Comparison of ENCODE assay signal across 8 cellular contexts in the genomic region with DNA sequence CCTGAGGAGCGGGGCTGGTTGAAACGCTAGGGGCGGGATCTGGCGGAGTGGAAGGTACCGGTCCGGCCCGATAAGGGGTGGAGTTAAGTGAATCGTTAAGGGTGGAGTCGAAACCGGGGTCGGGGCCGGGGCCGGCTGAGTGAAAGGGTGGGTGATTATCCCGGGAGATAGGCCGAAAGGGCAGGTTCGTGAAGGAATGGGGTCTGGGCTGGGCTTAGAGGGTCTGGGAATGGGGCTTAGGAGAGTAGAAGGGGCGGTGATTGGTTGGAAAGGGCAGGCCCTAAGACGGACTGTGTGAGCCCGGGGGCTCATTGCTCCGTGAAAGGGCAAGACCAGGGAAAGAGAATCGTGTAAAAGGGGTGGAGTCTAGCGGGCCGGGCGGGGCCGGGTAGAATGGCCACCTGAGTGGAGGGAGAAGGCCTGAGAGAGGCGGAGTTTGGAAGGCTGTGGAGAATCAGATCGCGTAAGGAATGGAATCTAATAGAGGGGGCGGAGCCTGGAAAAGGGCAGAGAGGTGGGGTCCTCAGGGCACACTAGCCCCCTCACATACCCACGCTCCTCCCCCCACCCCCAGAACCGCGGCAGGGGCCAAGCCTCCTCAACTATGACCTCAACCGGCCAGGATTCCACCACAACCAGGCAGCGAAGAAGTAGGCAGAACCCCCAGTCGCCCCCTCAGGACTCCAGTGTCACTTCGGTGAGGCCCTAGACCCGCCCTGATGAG. TPM values are rescaled to one million over a fixed set of nuclear protein-coding genes. Genes with fewer than 3 reads are reported as not detected.
DNase-seq lines count a peak whose midpoint lies in the region; ATAC-seq and FAIRE-seq lines count a peak whose summit lies in the region.

No MANE protein-coding gene starts in this region.

- DNase-seq in CD4-positive, CD25-positive, alpha-beta regulatory T cell = peak in 2 of 3 donors; percentile 64 to 75
- DNase-seq in GM19239 (ENCODE audit: insufficient read length, low spot score) = peak; percentile 35
- peak; percentile 86 for DNase-seq in NCI-H460 (ENCODE audit: extremely low read depth, low read depth)
- peak; percentile 68 for DNase-seq in activated CD4-positive, alpha-beta T cell treated with anti-CD3 and anti-CD28 coated beads, Interleukin-2, amount 10 ng/mL, durations not matched to agents 7 days and 5 days
- DNase-seq in medulla oblongata (ENCODE audit: extremely low spot score) = peak; percentile 49
- peak; percentile 20 for DNase-seq in stimulated activated CD8-positive, alpha-beta memory T cell treated with anti-CD3 and anti-CD28 coated beads, Interleukin-15, amount 100 ng/mL, for 24 hours (ENCODE audit: low read depth)

- H3K9me3 Mint-ChIP-seq in CD4-positive, CD25-positive, alpha-beta regulatory T cell = no peaks in the 10 kb centered on the region
- no peaks in the 10 kb centered on the region for H3K9me3 Mint-ChIP-seq in activated CD4-positive, alpha-beta T cell treated with anti-CD3 and anti-CD28 coated beads, Interleukin-2, amount 10 ng/mL, durations not matched to agents 7 days and 5 days

- H3K27me3 ChIP-seq in CD4-positive, CD25-positive, alpha-beta regulatory T cell (ENCODE audit: control insufficient read depth, insufficient read depth, low read length) = no peaks in the 10 kb centered on the region
- H3K27me3 ChIP-seq in ectodermal cell (ENCODE audit: control insufficient read depth, insufficient read depth, low read length, poor library complexity, severe bottlenecking) = no peaks in the 10 kb centered on the region

- no peaks in the 10 kb centered on the region for H3K36me3 ChIP-seq in CD4-positive, CD25-positive, alpha-beta regulatory T cell (ENCODE audit: control insufficient read depth, insufficient read depth, low read length)
- H3K36me3 ChIP-seq in ectodermal cell (ENCODE audit: control insufficient read depth, insufficient read depth, low read length) = no peaks in the 10 kb centered on the region

- peak; percentile 64 for FAIRE-seq in GM19239 (lab: Jason Lieb, UNC)

- H3K4me1 ChIP-seq in CD4-positive, CD25-positive, alpha-beta regulatory T cell (ENCODE audit: control insufficient read depth, insufficient read depth, low read length, poor library complexity, severe bottlenecking) = no peaks in the 10 kb centered on the region
- H3K4me1 ChIP-seq in ectodermal cell (ENCODE audit: control insufficient read depth, insufficient read depth, low read length) = no peaks in the 10 kb centered on the region

- peaks cover 3 to 11% (median 7%) of the 10 kb centered on the region in 4 donors for H3K4me1 Mint-ChIP-seq in CD4-positive, CD25-positive, alpha-beta regulatory T cell
- H3K4me1 Mint-ChIP-seq in activated CD4-positive, alpha-beta T cell treated with anti-CD3 and anti-CD28 coated beads, Interleukin-2, amount 10 ng/mL, durations not matched to agents 7 days and 5 days = peaks cover 30% of the 10 kb centered on the region

- H3K4me3 Mint-ChIP-seq in CD4-positive, CD25-positive, alpha-beta regulatory T cell = peak overlapping the region; percentile 91 to 98 (median 95)
- H3K4me3 Mint-ChIP-seq in activated CD4-positive, alpha-beta T cell treated with anti-CD3 and anti-CD28 coated beads, Interleukin-2, amount 10 ng/mL, durations not matched to agents 7 days and 5 days = peak overlapping the region; percentile 87

- CTCF ChIA-PET in activated CD4-positive, alpha-beta T cell treated with anti-CD3 and anti-CD28 coated beads, Interleukin-2, amount 10 ng/mL, durations not matched to agents 7 days and 5 days (lab: Charles Lee) = no interaction called here

- peaks cover 5% of the 10 kb centered on the region for H3K36me3 Mint-ChIP-seq in CD4-positive, CD25-positive, alpha-beta regulatory T cell
- peaks cover 18% of the 10 kb centered on the region for H3K36me3 Mint-ChIP-seq in activated CD4-positive, alpha-beta T cell treated with anti-CD3 and anti-CD28 coated beads, Interleukin-2, amount 10 ng/mL, durations not matched to agents 7 days and 5 days (ENCODE audit: low read depth)

- peak overlapping the region; percentile 61 for H3K4me3 ChIP-seq in CD4-positive, CD25-positive, alpha-beta regulatory T cell (ENCODE audit: low read depth, low read length)
- H3K4me3 ChIP-seq in ectodermal cell (ENCODE audit: insufficient read depth, low read depth, low read length) = peak overlapping the region; percentile 57

- ATAC-seq in CD4-positive, CD25-positive, alpha-beta regulatory T cell (ENCODE audit: low read depth in 2 of 2) = no peak
- peak; percentile 44 for ATAC-seq in HG03432 (IDR thresholded peaks at IDR 0.05; ENCODE audit: unreplicated experiment)

- POLR2A ChIA-PET in activated CD4-positive, alpha-beta T cell treated with anti-CD3 and anti-CD28 coated beads, Interleukin-2, amount 10 ng/mL, durations not matched to agents 7 days and 5 days (lab: Charles Lee) = no interaction called here

- 1% methylated on average over 32 to 37 of the region's 37 CpGs for WGBS in ectodermal cell, 2 experiments

- no peaks in the 10 kb centered on the region for H3K27me3 Mint-ChIP-seq in CD4-positive, CD25-positive, alpha-beta regulatory T cell
- H3K27me3 Mint-ChIP-seq in activated CD4-positive, alpha-beta T cell treated with anti-CD3 and anti-CD28 coated beads, Interleukin-2, amount 10 ng/mL, durations not matched to agents 7 days and 5 days = no peaks in the 10 kb centered on the region

- peak overlapping the region; percentile 93 for H3K27ac ChIP-seq in CD4-positive, CD25-positive, alpha-beta regulatory T cell (ENCODE audit: insufficient read depth, low read length, poor library complexity, severe bottlenecking)
- peak overlapping the region; percentile 97 for H3K27ac ChIP-seq in ectodermal cell (ENCODE audit: insufficient read depth, low read depth, low read length, poor library complexity, severe bottlenecking)

- no peaks in the 10 kb centered on the region for H3K9me3 ChIP-seq in CD4-positive, CD25-positive, alpha-beta regulatory T cell (ENCODE audit: control insufficient read depth in 2 of 2, low read length in 2 of 2)
- no peaks in the 10 kb centered on the region for H3K9me3 ChIP-seq in ectodermal cell (ENCODE audit: control insufficient read depth, low read length)

- peak overlapping the region; percentile 98 to 99 (median 99) for H3K27ac Mint-ChIP-seq in CD4-positive, CD25-positive, alpha-beta regulatory T cell
- peak overlapping the region; percentile 98 for H3K27ac Mint-ChIP-seq in activated CD4-positive, alpha-beta T cell treated with anti-CD3 and anti-CD28 coated beads, Interleukin-2, amount 10 ng/mL, durations not matched to agents 7 days and 5 days

RNA-seq across cellular contexts. Expression of gene HDAC6, which starts 0.4 kb away (rescaled TPM):
- 86.6 TPM for total RNA-seq in CD4-positive, CD25-positive, alpha-beta regulatory T cell
- 10 to 100 TPM; 12.6 to 22.0 (median 17.7) TPM for polyA plus RNA-seq in CD4-positive, CD25-positive, alpha-beta regulatory T cell
- 40.1 and 44.9 TPM in 2 replicates for total RNA-seq in NCI-H460 (2014; rRNA removed; shearing (Covaris generic))
- 148 and 188 TPM in 2 replicates for polyA plus RNA-seq in NCI-H460 (2014; cell fraction: nucleus; rRNA removed)
- 100 to 1,000 TPM in 1 of 2 experiments, 10 to 100 TPM in 1; 94.3 to 102 TPM for total RNA-seq in activated CD4-positive, alpha-beta T cell treated with anti-CD3 and anti-CD28 coated beads, Interleukin-2, amount 10 ng/mL, durations not matched to agents 7 days and 5 days
- polyA plus RNA-seq in ectodermal cell (2013, experiment 1 of 4) = 169 TPM
- polyA plus RNA-seq in ectodermal cell (2013, experiment 2 of 4) = 166 TPM
- 124 TPM for polyA plus RNA-seq in ectodermal cell (2013, experiment 3 of 4)
- polyA plus RNA-seq in ectodermal cell (2013, experiment 4 of 4) = 141 TPM

RNA-seq across cellular contexts. Expression of gene GATA1, which starts 15.9 kb away (rescaled TPM):
- total RNA-seq in CD4-positive, CD25-positive, alpha-beta regulatory T cell = 0.67 TPM
- not detected for polyA plus RNA-seq in CD4-positive, CD25-positive, alpha-beta regulatory T cell
- total RNA-seq in NCI-H460 (2014; rRNA removed; shearing (Covaris generic)) = not detected in 2 replicates
- not detected in 2 replicates for polyA plus RNA-seq in NCI-H460 (2014; cell fraction: nucleus; rRNA removed)
- total RNA-seq in activated CD4-positive, alpha-beta T cell treated with anti-CD3 and anti-CD28 coated beads, Interleukin-2, amount 10 ng/mL, durations not matched to agents 7 days and 5 days = not detected
- polyA plus RNA-seq in ectodermal cell (2013, experiment 1 of 4) = not detected
- not detected for polyA plus RNA-seq in ectodermal cell (2013, experiment 2 of 4)
- not detected for polyA plus RNA-seq in ectodermal cell (2013, experiment 3 of 4)
- not detected for polyA plus RNA-seq in ectodermal cell (2013, experiment 4 of 4)

RNA-seq across cellular contexts. Expression of gene ERAS, which starts 24.1 kb away (rescaled TPM):
- total RNA-seq in CD4-positive, CD25-positive, alpha-beta regulatory T cell = not detected
- polyA plus RNA-seq in CD4-positive, CD25-positive, alpha-beta regulatory T cell = not detected
- 0.10 TPM in 1 of 2 replicates, not detected in the other for total RNA-seq in NCI-H460 (2014; rRNA removed; shearing (Covaris generic))
- polyA plus RNA-seq in NCI-H460 (2014; cell fraction: nucleus; rRNA removed) = 0.18 and 0.36 TPM in 2 replicates
- not detected for total RNA-seq in activated CD4-positive, alpha-beta T cell treated with anti-CD3 and anti-CD28 coated beads, Interleukin-2, amount 10 ng/mL, durations not matched to agents 7 days and 5 days
- not detected for polyA plus RNA-seq in ectodermal cell (2013, experiment 1 of 4)
- 0.16 TPM for polyA plus RNA-seq in ectodermal cell (2013, experiment 2 of 4)
- not detected for polyA plus RNA-seq in ectodermal cell (2013, experiment 3 of 4)
- 0.16 TPM for polyA plus RNA-seq in ectodermal cell (2013, experiment 4 of 4)

RNA-seq across cellular contexts. Expression of gene PCSK1N, which starts 33.2 kb away (rescaled TPM):
- total RNA-seq in CD4-positive, CD25-positive, alpha-beta regulatory T cell = 2.6 TPM
- polyA plus RNA-seq in CD4-positive, CD25-positive, alpha-beta regulatory T cell = 1 to 10 TPM; 1.4 to 9.2 (median 4.4) TPM
- total RNA-seq in NCI-H460 (2014; rRNA removed; shearing (Covaris generic)) = 7.5 and 8.1 TPM in 2 replicates
- 13.9 and 21.6 TPM in 2 replicates for polyA plus RNA-seq in NCI-H460 (2014; cell fraction: nucleus; rRNA removed)
- total RNA-seq in activated CD4-positive, alpha-beta T cell treated with anti-CD3 and anti-CD28 coated beads, Interleukin-2, amount 10 ng/mL, durations not matched to agents 7 days and 5 days = under 1 TPM; 0.33 to 0.40 TPM
- polyA plus RNA-seq in ectodermal cell (2013, experiment 1 of 4) = 0.81 TPM
- 0.32 TPM for polyA plus RNA-seq in ectodermal cell (2013, experiment 2 of 4)
- 2.5 TPM for polyA plus RNA-seq in ectodermal cell (2013, experiment 3 of 4)
- polyA plus RNA-seq in ectodermal cell (2013, experiment 4 of 4) = 2.7 TPM

RNA-seq across cellular contexts. Expression of gene GLOD5, which starts 40.7 kb away (rescaled TPM):
- total RNA-seq in CD4-positive, CD25-positive, alpha-beta regulatory T cell = not detected
- polyA plus RNA-seq in CD4-positive, CD25-positive, alpha-beta regulatory T cell = not detected
- total RNA-seq in NCI-H460 (2014; rRNA removed; shearing (Covaris generic)) = not detected in 2 replicates
- not detected in 2 replicates for polyA plus RNA-seq in NCI-H460 (2014; cell fraction: nucleus; rRNA removed)
- not detected for total RNA-seq in activated CD4-positive, alpha-beta T cell treated with anti-CD3 and anti-CD28 coated beads, Interleukin-2, amount 10 ng/mL, durations not matched to agents 7 days and 5 days
- not detected for polyA plus RNA-seq in ectodermal cell (2013, experiment 1 of 4)
- not detected for polyA plus RNA-seq in ectodermal cell (2013, experiment 2 of 4)
- not detected for polyA plus RNA-seq in ectodermal cell (2013, experiment 3 of 4)
- not detected for polyA plus RNA-seq in ectodermal cell (2013, experiment 4 of 4)

Comparison
In these comparisons a context has a peak if more than half of its experiments do, and no peak if none do; other contexts are left out.
1. DNase-seq: peak in every context shown above with its lines; median percentile 86 in NCI-H460; 70 in CD4-positive, CD25-positive, alpha-beta regulatory T cell; 68 in activated CD4-positive, alpha-beta T cell treated with anti-CD3 and anti-CD28 coated beads, Interleukin-2, amount 10 ng/mL, durations not matched to agents 7 days and 5 days; 49 in medulla oblongata; 35 in GM19239; 20 in stimulated activated CD8-positive, alpha-beta memory T cell treated with anti-CD3 and anti-CD28 coated beads, Interleukin-15, amount 100 ng/mL, for 24 hours.